ENCODE assay signal across 2 cellular contexts in the genomic region with DNA sequence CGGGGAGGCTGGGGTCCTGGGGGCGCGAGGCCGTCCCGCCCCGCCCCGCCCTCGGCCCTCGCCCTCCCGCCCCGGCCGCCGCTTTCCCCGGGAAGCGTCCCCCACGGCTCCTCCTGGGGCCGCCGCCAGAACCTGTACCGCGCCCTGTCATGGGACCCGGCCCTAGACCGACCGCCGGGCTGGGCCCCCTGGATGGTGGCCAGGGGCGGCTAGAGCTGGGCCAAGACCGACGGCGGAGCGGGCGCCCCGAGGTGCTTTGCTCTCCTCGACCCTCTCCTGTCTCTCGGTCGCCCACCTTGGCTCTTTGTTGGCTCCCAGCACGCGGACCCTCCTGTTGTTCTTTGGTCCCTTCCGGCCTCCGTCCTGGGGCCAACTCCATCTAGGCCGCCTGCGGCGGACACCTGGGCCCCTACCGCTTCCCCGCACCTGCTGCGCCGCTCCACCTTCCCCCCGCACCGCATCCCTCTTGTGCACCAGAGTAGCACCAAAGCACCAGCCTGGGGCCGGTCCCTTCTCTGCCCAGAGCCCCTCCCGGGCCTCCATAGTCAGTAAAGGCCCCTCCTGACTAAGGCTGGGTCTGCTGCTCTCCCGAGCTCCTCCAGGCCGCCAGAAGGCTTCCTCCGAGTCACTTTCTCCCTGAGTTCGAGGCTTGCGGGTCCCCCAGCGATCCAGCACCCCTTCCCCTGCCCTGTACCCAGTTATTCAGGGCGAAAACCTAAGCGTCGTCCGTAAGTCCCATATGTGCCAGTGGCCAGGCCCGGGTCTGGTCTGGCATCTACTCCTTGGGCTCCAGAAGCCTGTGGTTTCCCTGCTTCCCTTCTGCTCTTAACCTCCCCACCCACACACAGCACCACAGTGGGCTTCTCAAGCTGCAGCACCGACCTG.
TF ChIP-seq lines count a peak whose summit lies in the region.

No MANE protein-coding gene starts in this region.

TF ChIP-seq in HCT116, 20 proteins besides CTCF, POLR2A, EP300 and RAD21:
- TF ChIP-seq, protein P1, sequence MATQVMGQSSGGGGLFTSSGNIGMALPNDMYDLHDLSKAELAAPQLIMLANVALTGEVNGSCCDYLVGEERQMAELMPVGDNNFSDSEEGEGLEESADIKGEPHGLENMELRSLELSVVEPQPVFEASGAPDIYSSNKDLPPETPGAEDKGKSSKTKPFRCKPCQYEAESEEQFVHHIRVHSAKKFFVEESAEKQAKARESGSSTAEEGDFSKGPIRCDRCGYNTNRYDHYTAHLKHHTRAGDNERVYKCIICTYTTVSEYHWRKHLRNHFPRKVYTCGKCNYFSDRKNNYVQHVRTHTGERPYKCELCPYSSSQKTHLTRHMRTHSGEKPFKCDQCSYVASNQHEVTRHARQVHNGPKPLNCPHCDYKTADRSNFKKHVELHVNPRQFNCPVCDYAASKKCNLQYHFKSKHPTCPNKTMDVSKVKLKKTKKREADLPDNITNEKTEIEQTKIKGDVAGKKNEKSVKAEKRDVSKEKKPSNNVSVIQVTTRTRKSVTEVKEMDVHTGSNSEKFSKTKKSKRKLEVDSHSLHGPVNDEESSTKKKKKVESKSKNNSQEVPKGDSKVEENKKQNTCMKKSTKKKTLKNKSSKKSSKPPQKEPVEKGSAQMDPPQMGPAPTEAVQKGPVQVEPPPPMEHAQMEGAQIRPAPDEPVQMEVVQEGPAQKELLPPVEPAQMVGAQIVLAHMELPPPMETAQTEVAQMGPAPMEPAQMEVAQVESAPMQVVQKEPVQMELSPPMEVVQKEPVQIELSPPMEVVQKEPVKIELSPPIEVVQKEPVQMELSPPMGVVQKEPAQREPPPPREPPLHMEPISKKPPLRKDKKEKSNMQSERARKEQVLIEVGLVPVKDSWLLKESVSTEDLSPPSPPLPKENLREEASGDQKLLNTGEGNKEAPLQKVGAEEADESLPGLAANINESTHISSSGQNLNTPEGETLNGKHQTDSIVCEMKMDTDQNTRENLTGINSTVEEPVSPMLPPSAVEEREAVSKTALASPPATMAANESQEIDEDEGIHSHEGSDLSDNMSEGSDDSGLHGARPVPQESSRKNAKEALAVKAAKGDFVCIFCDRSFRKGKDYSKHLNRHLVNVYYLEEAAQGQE (IDR thresholded peaks at IDR 0.05; ENCODE audit: low read depth), result no peak
- TF ChIP-seq ZFX (IDR thresholded peaks at IDR 0.05), result peak; percentile 42; the same call in 1 of the 2 replicates

TF ChIP-seq in HEK293T, 16 proteins besides CTCF, POLR2A, EP300 and RAD21 (continued from another document):
- no peak for TF ChIP-seq SP1 (IDR thresholded peaks at IDR 0.05)
- TF ChIP-seq, protein P2, sequence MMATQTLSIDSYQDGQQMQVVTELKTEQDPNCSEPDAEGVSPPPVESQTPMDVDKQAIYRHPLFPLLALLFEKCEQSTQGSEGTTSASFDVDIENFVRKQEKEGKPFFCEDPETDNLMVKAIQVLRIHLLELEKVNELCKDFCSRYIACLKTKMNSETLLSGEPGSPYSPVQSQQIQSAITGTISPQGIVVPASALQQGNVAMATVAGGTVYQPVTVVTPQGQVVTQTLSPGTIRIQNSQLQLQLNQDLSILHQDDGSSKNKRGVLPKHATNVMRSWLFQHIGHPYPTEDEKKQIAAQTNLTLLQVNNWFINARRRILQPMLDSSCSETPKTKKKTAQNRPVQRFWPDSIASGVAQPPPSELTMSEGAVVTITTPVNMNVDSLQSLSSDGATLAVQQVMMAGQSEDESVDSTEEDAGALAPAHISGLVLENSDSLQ (IDR thresholded peaks at IDR 0.05), result no peak
